9 cellular contexts compared by ENCODE assay signal in the genomic region with DNA sequence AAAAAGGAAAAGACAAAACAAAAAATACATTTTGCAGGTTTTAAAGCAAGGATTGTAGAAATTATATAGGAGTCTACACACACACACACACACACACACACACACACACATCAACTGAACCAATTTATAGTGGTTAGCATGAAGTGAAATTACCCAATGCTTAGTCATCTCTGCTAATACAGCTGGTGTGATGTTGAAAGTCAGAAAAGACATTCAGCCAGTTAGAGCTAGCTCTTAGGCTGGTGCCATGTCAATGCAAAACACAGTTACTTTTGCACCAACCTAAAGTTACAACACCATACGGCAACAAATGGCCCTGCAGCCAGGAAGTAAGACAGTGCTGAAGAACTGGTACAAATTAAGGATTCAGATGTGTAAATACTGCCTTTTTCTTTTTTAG.
DNase-seq lines count a peak whose midpoint lies in the region; ATAC-seq and TF ChIP-seq lines count a peak whose summit lies in the region.
"Had no signal": no experiment of that assay in that cellular context is flagged by ENCODE, and none has a peak within 500 bp of the region (broad histone marks: within the 10 kb centered on the region; RNA-seq: fewer than 3 reads in every experiment).

No MANE protein-coding gene starts in this region.

- H3K4me1 ChIP-seq in adipocyte (ENCODE audit: control insufficient read depth, insufficient read depth, low read length): peaks cover 5% of the 10 kb centered on the region

- H3K4me1 Mint-ChIP-seq in memory B cell: no peaks in the 10 kb centered on the region

- peaks cover 11% of the 10 kb centered on the region for H3K36me3 Mint-ChIP-seq in memory B cell

- peaks cover 23% of the 10 kb centered on the region for H3K36me3 ChIP-seq in adipocyte (ENCODE audit: control insufficient read depth, insufficient read depth, low read length, severe bottlenecking)

- no peak overlapping the region for H3K27ac Mint-ChIP-seq in memory B cell

- in situ Hi-C loops in GM13977 (cut with MboI; ENCODE audit: low pct_unique_long_range_greater_than_20kb, low sequenced_read_pairs, unreplicated experiment): no loop called here

- no peaks in the 10 kb centered on the region for H3K27me3 Mint-ChIP-seq in memory B cell

- ATAC-seq in HG02938 (IDR thresholded peaks at IDR 0.05; ENCODE audit: unreplicated experiment) (peak; percentile 63), memory B cell (ENCODE audit: low read depth) (peak; percentile 26)

- H3K4me3 ChIP-seq in adipocyte (ENCODE audit: low read length): peak overlapping the region; percentile 27

- DNase-seq in ELR (ENCODE audit: low read depth) (peak; percentile 94), adipocyte (ENCODE audit: low read depth) (peak; percentile 92), memory B cell (ENCODE audit: low spot score in 2 of 2) (no peak), NCI-H69 (lab: John Stamatoyannopoulos, UW) (no peak), GM13977 (ENCODE audit: low spot score) (no peak), pons (ENCODE audit: low spot score) (no peak)
- no peak for DNase-seq in stimulated activated naive CD4-positive, alpha-beta T cell treated with Interleukin-2 at 50 U/mL for 16 hours (lab: John Stamatoyannopoulos, UW)
- DNase-seq: H7 had no signal

- H3K4me3 Mint-ChIP-seq in memory B cell: no peak overlapping the region

- H3K9me3 ChIP-seq in adipocyte (ENCODE audit: control insufficient read depth, low read length): no peaks in the 10 kb centered on the region

- no peak for TF ChIP-seq CTCF in GM13977 (IDR thresholded peaks at IDR 0.05; ENCODE audit: extremely low read depth, insufficient read depth, missing control alignments)

- no peaks in the 10 kb centered on the region for H3K27me3 ChIP-seq in adipocyte (replicated peaks; ENCODE audit: control insufficient read depth, insufficient read depth, low read length)

- H3K9ac ChIP-seq in adipocyte (ENCODE audit: low read length): peak overlapping the region; percentile 33

- no peaks in the 10 kb centered on the region for H3K9me3 Mint-ChIP-seq in memory B cell

Comparison
In these comparisons a context has a peak if more than half of its experiments do, and no peak if none do; other contexts are left out.
1. DNase-seq: peak in ELR (single experiment) and adipocyte (single experiment); none in memory B cell (0 of 2), NCI-H69 (single experiment), GM13977 (single experiment), pons (single experiment) and stimulated activated naive CD4-positive, alpha-beta T cell treated with Interleukin-2 at 50 U/mL for 16 hours (single experiment).